9 cellular contexts compared by ENCODE assay signal in the genomic region with DNA sequence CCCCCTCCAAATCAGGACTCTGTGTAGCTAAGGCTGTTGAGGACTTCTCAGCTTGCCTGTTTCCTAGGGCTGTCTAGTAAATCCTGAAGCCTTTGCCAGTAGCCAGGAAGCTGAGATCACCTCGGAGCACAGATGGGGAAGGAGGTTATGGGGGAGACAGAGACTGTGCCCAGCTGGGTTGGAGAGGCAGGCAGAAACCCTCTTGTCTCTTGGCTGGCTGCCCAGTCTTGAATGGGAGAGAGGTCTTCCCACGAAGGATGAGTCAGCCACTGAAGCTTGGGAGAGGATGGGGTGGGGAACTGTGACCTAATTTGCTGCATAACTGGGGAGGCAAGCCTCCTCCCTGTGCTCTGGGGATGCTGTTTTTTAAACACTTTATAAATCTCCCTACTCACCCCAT.
DNase-seq lines count a peak whose midpoint lies in the region; ATAC-seq, FAIRE-seq and TF ChIP-seq lines count a peak whose summit lies in the region.
"Had no signal": no experiment of that assay in that cellular context is flagged by ENCODE, and none has a peak within 500 bp of the region (broad histone marks: within the 10 kb centered on the region; RNA-seq: fewer than 3 reads in every experiment).

No MANE protein-coding gene starts in this region.

- no peak for ATAC-seq in HG02852 (IDR thresholded peaks at IDR 0.05; ENCODE audit: unreplicated experiment)

- H3K36me3 ChIP-seq in bronchial epithelial cell (ENCODE audit: control insufficient read depth, insufficient read depth, low read length): no peaks in the 10 kb centered on the region

- DNase-seq in HS-5 (ENCODE audit: low read depth) (peak; percentile 38), NCI-H446 (lab: John Stamatoyannopoulos, UW) (peak; percentile 82 to 94), bronchial epithelial cell (ENCODE audit: low read depth) (peak; percentile 17), retina (peak; percentile 57), 8988T (no peak), HuH-7 (ENCODE audit: low spot score) (no peak)
- no peak for DNase-seq in activated T-cell treated with anti-CD3 and anti-CD28 coated beads, Interleukin-2, amount 50 U/mL, for 48 hours

- TF ChIP-seq CTCF in bronchial epithelial cell (IDR thresholded peaks at IDR 0.05; ENCODE audit: insufficient read depth, low read length, severe bottlenecking): no peak

- no peak for FAIRE-seq in bronchial epithelial cell (lab: Jason Lieb, UNC)
- FAIRE-seq: keratinocyte had no signal

- no peak overlapping the region for H3K4me3 ChIP-seq in bronchial epithelial cell (ENCODE audit: low read depth, low read length)

- no peaks in the 10 kb centered on the region for H3K27me3 ChIP-seq in bronchial epithelial cell (ENCODE audit: control insufficient read depth, insufficient read depth, low read length)

Comparison
In these comparisons a context has a peak if more than half of its experiments do, and no peak if none do; other contexts are left out.
1. DNase-seq: peak in HS-5 (single experiment), NCI-H446 (2 of 2), bronchial epithelial cell (single experiment) and retina (single experiment); none in 8988T (single experiment), activated T-cell treated with anti-CD3 and anti-CD28 coated beads, Interleukin-2, amount 50 U/mL, for 48 hours (0 of 2) and HuH-7 (single experiment).